ENCODE assay signal across 15 cellular contexts in genomic region chr20:48260370-48260769, GRCh38.
A peak's percentile ranks its signal among the peaks of the same experiment; 100 is the strongest.
DNase-seq lines count a peak whose midpoint lies in the region; ATAC-seq and TF ChIP-seq lines count a peak whose summit lies in the region.
"Had no signal": no experiment of that assay in that cellular context is flagged by ENCODE, and none has a peak within 500 bp of the region (broad histone marks: within the 10 kb centered on the region; RNA-seq: fewer than 3 reads in every experiment).

No MANE protein-coding gene starts in this region.

- peaks cover 4% of the 10 kb centered on the region for H3K9me3 ChIP-seq in mesenchymal stem cell (ENCODE audit: control insufficient read depth, low read length)
- no peaks in the 10 kb centered on the region for H3K9me3 ChIP-seq in uterus
- H3K9me3 ChIP-seq: testis had no signal

- no peak for TF ChIP-seq CTCF in uterus (IDR thresholded peaks at IDR 0.05)

- H3K4ac ChIP-seq in mesenchymal stem cell (ENCODE audit: low read depth in 1 of 2, low read length in 2 of 2), result no peak overlapping the region

- no peak overlapping the region for H3K4me2 ChIP-seq in mesenchymal stem cell (ENCODE audit: low read length, poor library complexity, severe bottlenecking)

- peak overlapping the region; percentile 61 for H4K8ac ChIP-seq in mesenchymal stem cell (ENCODE audit: low read length)

- peak; percentile 30 for DNase-seq in left cardiac atrium
- no peak for DNase-seq in Right ventricle myocardium inferior (ENCODE audit: missing footprints)
- DNase-seq in astrocyte of the hippocampus (ENCODE audit: low read depth, low spot score), result peak; percentile 7
- DNase-seq in mesenchymal stem cell, result no peak
- DNase-seq in uterus, result peak; percentile 24 to 49
- no peak for DNase-seq in AG20443 (ENCODE audit: low spot score)
- no peak for DNase-seq in NCI-H748 treated with DMSO at 0.1 percent for 48 hours (lab: John Stamatoyannopoulos, UW)
- DNase-seq: activated B cell treated with CpG ODN at 0.5 μM for 24 hours; activated CD8-positive, alpha-beta T cell treated with anti-CD3 and anti-CD28 coated beads for 36 hours; GDM1; immature natural killer cell; NCI-H1930; stimulated activated CD4-positive, alpha-beta T cell treated with anti-CD3 and anti-CD28 coated beads, Interleukin-4, amount 100 ng/mL, for 24 hours; testis had no signal

- no peak overlapping the region for H3K9ac ChIP-seq in mesenchymal stem cell (ENCODE audit: low read length)

- H3K27me3 ChIP-seq in mesenchymal stem cell (ENCODE audit: control insufficient read depth in 1 of 2, insufficient read depth in 1 of 2, low read length in 2 of 2) (peaks cover 31 to 75% of the 10 kb centered on the region in 2 experiments), uterus (no peaks in the 10 kb centered on the region)
- H3K27me3 ChIP-seq: testis had no signal

- no peak overlapping the region for H4K91ac ChIP-seq in mesenchymal stem cell (ENCODE audit: low read length)

- no peak overlapping the region for H2BK120ac ChIP-seq in mesenchymal stem cell (ENCODE audit: low read depth, low read length)

- intact Hi-C loops in left cardiac atrium (cut with DNase I) (no loop called here), Right ventricle myocardium inferior (cut with DNase I) (no loop called here), uterus (cut with DNase I; ENCODE audit: low total_unique reads) (no loop called here)

- no peak overlapping the region for H2BK15ac ChIP-seq in mesenchymal stem cell (ENCODE audit: low read depth, poor library complexity, severe bottlenecking)

- no peak for ATAC-seq in left cardiac atrium
- no peak for ATAC-seq in Right ventricle myocardium inferior
- no peak for ATAC-seq in GM18870 (IDR thresholded peaks at IDR 0.05; ENCODE audit: unreplicated experiment)
- ATAC-seq: activated CD8-positive, alpha-beta T cell treated with anti-CD3 and anti-CD28 coated beads for 36 hours had no signal

- H3K36me3 ChIP-seq in mesenchymal stem cell (ENCODE audit: control insufficient read depth in 1 of 2, insufficient read depth in 2 of 2, low read depth in 1 of 2, low read length in 2 of 2) (no peaks in the 10 kb centered on the region), uterus (no peaks in the 10 kb centered on the region)

- no peak overlapping the region for H3K18ac ChIP-seq in mesenchymal stem cell (ENCODE audit: low read depth in 1 of 2, low read length in 2 of 2)

- H2BK12ac ChIP-seq in mesenchymal stem cell (ENCODE audit: low read length in 2 of 2), result no peak overlapping the region

- H3K23ac ChIP-seq in mesenchymal stem cell (ENCODE audit: low read length in 2 of 2), result no peak overlapping the region

- H2AFZ ChIP-seq in mesenchymal stem cell (ENCODE audit: low read depth, low read length), result no peak overlapping the region

- TF ChIP-seq POLR2A in uterus (IDR thresholded peaks at IDR 0.05), result no peak

- H3K4me1 ChIP-seq in mesenchymal stem cell (ENCODE audit: control insufficient read depth, insufficient read depth, low read depth, low read length) (peaks cover 6% of the 10 kb centered on the region), uterus (no peaks in the 10 kb centered on the region)
- H3K4me1 ChIP-seq: testis had no signal

- H3K79me1 ChIP-seq in mesenchymal stem cell (replicated peaks; ENCODE audit: low read length, poor library complexity, severe bottlenecking), result no peaks in the 10 kb centered on the region

- WGBS in mesenchymal stem cell, result 76% methylated on average over 7 of the region's 7 CpGs

- no peak overlapping the region for H2BK5ac ChIP-seq in mesenchymal stem cell (ENCODE audit: low read depth, low read length, poor library complexity, severe bottlenecking)

- H3K4me3 ChIP-seq in mesenchymal stem cell (ENCODE audit: insufficient read depth in 1 of 2, low read depth in 1 of 2, low read length in 2 of 2) (no peak overlapping the region), uterus (no peak overlapping the region)
- H3K4me3 ChIP-seq: testis had no signal

- H3K14ac ChIP-seq in mesenchymal stem cell (ENCODE audit: low read length in 2 of 2), result no peak overlapping the region

- no peak overlapping the region for H2AK5ac ChIP-seq in mesenchymal stem cell (ENCODE audit: low read length, severe bottlenecking)

- H3K27ac ChIP-seq in mesenchymal stem cell (ENCODE audit: low read length, poor library complexity, severe bottlenecking) (no peak overlapping the region), uterus (peak overlapping the region; percentile 47 to 55)
- H3K27ac ChIP-seq: testis had no signal

Comparison
In these comparisons a context has a peak if more than half of its experiments do, and no peak if none do; other contexts are left out.
1. DNase-seq: peak in left cardiac atrium (single experiment), astrocyte of the hippocampus (single experiment) and uterus (2 of 2); none in Right ventricle myocardium inferior (single experiment), mesenchymal stem cell (single experiment), AG20443 (single experiment) and NCI-H748 treated with DMSO at 0.1 percent for 48 hours (single experiment).